Comparison of ENCODE assay signal across 2 cellular contexts in the genomic region with DNA sequence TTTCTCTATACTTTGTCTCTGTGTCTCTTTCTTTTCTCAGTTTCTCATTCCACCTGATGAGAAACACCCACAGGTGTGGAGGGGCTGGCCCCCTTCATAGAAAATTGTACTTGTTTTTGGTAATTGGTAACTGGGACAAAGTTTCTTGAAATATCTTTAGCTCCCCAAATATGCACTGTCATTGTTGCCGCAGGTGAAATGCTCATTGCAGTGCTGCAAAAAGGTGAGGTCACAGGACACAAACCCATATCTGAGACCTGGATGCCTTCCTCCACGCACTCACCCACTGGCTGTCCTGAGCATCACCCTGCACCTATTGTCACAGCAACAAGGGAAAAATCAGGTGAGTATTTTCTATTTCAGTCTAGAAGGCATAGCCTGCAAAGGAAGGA.
TF ChIP-seq lines count a peak whose summit lies in the region.
"Not testable (repeated sequence)": the region's sequence is repeated elsewhere in the genome, so short reads cannot be mapped to it uniquely, and the experiment has no call there.

No MANE protein-coding gene starts in this region.

TF ChIP-seq in A549, 52 proteins besides CTCF, POLR2A, EP300 and RAD21:
- peak; percentile 41 for TF ChIP-seq MAFK (IDR thresholded peaks at IDR 0.05; ENCODE audit: partially characterized antibody)
TF ChIP-seq in A549: peak in this region for 1; not testable (repeated sequence) for 51.

TF ChIP-seq in K562, 482 proteins besides CTCF, POLR2A, EP300 and RAD21:
- TF ChIP-seq MAFF (IDR thresholded peaks at IDR 0.05; ENCODE audit: low read length) (peak; percentile 70), BACH1 (tag; IDR thresholded peaks at IDR 0.05) (peak; percentile 48; the same call in 1 of the 2 replicates), MAFK (IDR thresholded peaks at IDR 0.05; ENCODE audit: low read length) (peak; percentile 57; the same call in 1 of the 2 replicates), MAFG (tag; conservative IDR thresholded peaks at IDR 0.05) (peak; percentile 74), JUN (IDR thresholded peaks at IDR 0.05; ENCODE audit: borderline replicate concordance, low read depth, low read length) (0 out of 2 replicates have a peak, but pooled peaks have one; percentile 24), C11orf30 (IDR thresholded peaks at IDR 0.05; ENCODE audit: low read depth) (peak; percentile 62; the same call in 1 of the 2 replicates), NFE2 (IDR thresholded peaks at IDR 0.05; ENCODE audit: low read depth) (peak; percentile 88), ZNF316 (IDR thresholded peaks at IDR 0.05) (peak; percentile 75), NFE2L1 (tag; IDR thresholded peaks at IDR 0.05; ENCODE audit: borderline replicate concordance, low read depth) (peak; percentile 63; the same call in 1 of the 2 replicates)
- not testable (repeated sequence) for TF ChIP-seq JUN (CRISPR knock-in tag; IDR thresholded peaks at IDR 0.05; ENCODE audit: borderline replicate concordance)
